Comparison of ENCODE assay signal across 8 cellular contexts in genomic region chr4:37682701-37683401, GRCh38. TPM values are rescaled to one million over a fixed set of nuclear protein-coding genes. Genes with fewer than 3 reads are reported as not detected.
A peak's percentile ranks its signal among the peaks of the same experiment; 100 is the strongest.
DNase-seq lines count a peak whose midpoint lies in the region; ATAC-seq and TF ChIP-seq lines count a peak whose summit lies in the region.

No MANE protein-coding gene starts in this region.

- BruUV-seq in Calu3 (replicated peaks; lab: Mats Ljungman, UMichigan) = TSS peak; percentile 2

- H3K36me3 ChIP-seq in left lung = no peaks in the 10 kb centered on the region

- H3K4me3 Mint-ChIP-seq in Calu3 (ENCODE audit: low read depth, unreplicated experiment) = no peak overlapping the region

- no peaks in the 10 kb centered on the region for H3K27me3 Mint-ChIP-seq in Calu3 (ENCODE audit: unreplicated experiment)

- intact Hi-C loops in Calu3 (cut with micrococcal nuclease; ENCODE audit: unreplicated experiment) (no loop called here), left lung (cut with DNase I) (no loop called here)

- H3K9me3 ChIP-seq in left lung = no peaks in the 10 kb centered on the region

- CTCF ChIA-PET in Calu3 (lab: Charles Lee) = interaction anchor here (1.0 kb wide), 1 partner anchor 16 kb away, joined by 3 read pairs; no protein-coding TSS in a partner anchor

- H3K4me3 ChIP-seq in coronary artery (no peak overlapping the region), left lung (no peak overlapping the region)

- ATAC-seq in GM21423 (IDR thresholded peaks at IDR 0.05; ENCODE audit: unreplicated experiment) = peak; percentile 30
- no peak for ATAC-seq in foreskin keratinocyte
- ATAC-seq in left lung = no peak

- no peak for DNase-seq in Calu3
- peak; percentile 86 for DNase-seq in MV-4-11 (lab: John Stamatoyannopoulos, UW)
- DNase-seq in foreskin keratinocyte = no peak
- no peak for DNase-seq in stimulated activated CD8-positive, alpha-beta memory T cell treated with anti-CD3 and anti-CD28 coated beads, Interleukin-4, amount 100 ng/mL, for 48 hours
- no peak for DNase-seq in coronary artery (ENCODE audit: low spot score)
- no peak for DNase-seq in activated CD4-positive, alpha-beta T cell treated with anti-CD3 and anti-CD28 coated beads for 4 hours
- DNase-seq in left lung = no peak

- no peak overlapping the region for H3K27ac ChIP-seq in foreskin keratinocyte
- no peak overlapping the region for H3K27ac ChIP-seq in coronary artery
- H3K27ac ChIP-seq in left lung = no peak overlapping the region

- H3K4me1 ChIP-seq in foreskin keratinocyte (no peaks in the 10 kb centered on the region), left lung (peaks cover 14 to 49% of the 10 kb centered on the region in 2 donors)

- TF ChIP-seq CTCF in Calu3 (IDR thresholded peaks at IDR 0.05; ENCODE audit: unreplicated experiment) (no peak), foreskin keratinocyte (conservative IDR thresholded peaks at IDR 0.05) (peak; percentile 38), coronary artery (IDR thresholded peaks at IDR 0.05) (no peak), left lung (IDR thresholded peaks at IDR 0.05) (no peak)

- peaks cover 27% of the 10 kb centered on the region for H3K36me3 Mint-ChIP-seq in Calu3 (ENCODE audit: insufficient read depth, unreplicated experiment)

- no peaks in the 10 kb centered on the region for H3K9me3 Mint-ChIP-seq in Calu3 (ENCODE audit: low read depth, unreplicated experiment)

- no peaks in the 10 kb centered on the region for H3K27me3 ChIP-seq in foreskin keratinocyte
- no peaks in the 10 kb centered on the region for H3K27me3 ChIP-seq in left lung

- peaks cover 22% of the 10 kb centered on the region for H3K4me1 Mint-ChIP-seq in Calu3 (ENCODE audit: low read depth, unreplicated experiment)

- H3K27ac Mint-ChIP-seq in Calu3 (ENCODE audit: unreplicated experiment) = no peak overlapping the region

RNA-seq across cellular contexts. Expression of gene RELL1, which starts 3.3 kb away (rescaled TPM):
- total RNA-seq in Calu3 (2022) (15.4 and 18.2 TPM in 2 replicates), foreskin keratinocyte (46.2 and 47.2 TPM in 2 replicates), left lung (10 to 100 TPM; 31.0 to 35.6 TPM)
- 0.99 and 1.6 TPM in 2 replicates for polyA plus RNA-seq in foreskin keratinocyte
